Comparison of ENCODE assay signal across 1 cellular context in the genomic region with DNA sequence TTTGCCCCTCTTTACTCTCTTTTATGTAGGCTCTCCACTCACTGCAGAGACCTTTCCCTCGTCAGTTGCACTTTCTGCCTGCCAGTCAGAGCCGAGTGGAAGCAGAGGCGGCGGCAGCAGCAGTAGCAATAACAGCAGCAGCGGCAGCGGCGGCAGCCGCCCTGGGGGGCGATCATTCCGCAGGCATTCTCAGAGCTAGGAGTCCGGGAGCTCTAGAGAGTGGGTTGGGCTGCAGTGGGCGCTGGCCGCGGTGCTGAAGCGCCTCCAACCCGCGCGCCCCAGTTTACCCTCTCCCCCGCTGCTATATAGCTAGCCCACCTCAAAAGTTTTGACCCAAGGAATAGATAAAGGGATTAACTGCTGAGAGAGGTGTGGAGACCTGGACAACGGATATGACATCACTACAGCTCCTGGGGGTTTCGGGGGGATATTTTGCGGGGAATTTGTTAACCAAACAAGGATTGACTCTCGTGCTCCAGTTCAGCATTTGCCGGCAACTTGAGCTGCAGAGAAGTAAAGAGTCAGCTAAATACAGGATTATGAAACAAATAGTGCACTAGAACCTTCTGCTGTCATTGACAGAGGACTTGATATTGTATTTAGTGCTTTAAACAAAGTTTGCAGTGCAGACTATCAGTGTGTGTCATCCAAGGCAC.
TF ChIP-seq lines count a peak whose summit lies in the region.

A gene (minus strand): TSS at position 97 of the 656 bp plus-strand sequence.

TF ChIP-seq in HepG2, 621 proteins besides CTCF, POLR2A, EP300 and RAD21 (continued from another document):
- TF ChIP-seq ZNF232 (CRISPR knock-in tag; IDR thresholded peaks at IDR 0.05; ENCODE audit: borderline replicate concordance) (no peak; the same call in 1 of the 2 replicates), ZNF773 (CRISPR knock-in tag; IDR thresholded peaks at IDR 0.05; ENCODE audit: borderline replicate concordance) (no peak), RORA (CRISPR knock-in tag; IDR thresholded peaks at IDR 0.05) (no peak), HMG20B (CRISPR knock-in tag; conservative IDR thresholded peaks at IDR 0.05) (no peak), GFI1 (CRISPR knock-in tag; IDR thresholded peaks at IDR 0.05; ENCODE audit: borderline replicate concordance) (no peak), MIER2 (CRISPR knock-in tag; IDR thresholded peaks at IDR 0.05) (peak; percentile 93), WIZ (CRISPR knock-in tag; IDR thresholded peaks at IDR 0.05) (peak; percentile 61; the same call in 1 of the 2 replicates), SOX13 (IDR thresholded peaks at IDR 0.05) (no peak), SOX13 (CRISPR knock-in tag; conservative IDR thresholded peaks at IDR 0.05 in 1 of 2, IDR thresholded peaks at IDR 0.05 in 1 of 2) (no peak), NKX3-1 (CRISPR knock-in tag; IDR thresholded peaks at IDR 0.05) (0 out of 2 replicates have a peak, but pooled peaks have one; percentile 37), ZSCAN29 (CRISPR knock-in tag; conservative IDR thresholded peaks at IDR 0.05) (no peak), HDAC1 (CRISPR knock-in tag; IDR thresholded peaks at IDR 0.05) (no peak), MEF2D (CRISPR knock-in tag; IDR thresholded peaks at IDR 0.05) (no peak), FOXA1 (IDR thresholded peaks at IDR 0.05) (no peak), FOXA1 (CRISPR knock-in tag; IDR thresholded peaks at IDR 0.05) (no peak), SMAD9 (CRISPR knock-in tag; IDR thresholded peaks at IDR 0.05) (no peak), IRF2 (CRISPR knock-in tag; IDR thresholded peaks at IDR 0.05) (no peak), NFKB2 (CRISPR knock-in tag; IDR thresholded peaks at IDR 0.05; ENCODE audit: borderline replicate concordance) (peak; percentile 34; the same call in 1 of the 2 replicates), EHMT2 (IDR thresholded peaks at IDR 0.05; ENCODE audit: borderline replicate concordance, low read depth, low read length) (peak; percentile 82)
- TF ChIP-seq, protein P1, sequence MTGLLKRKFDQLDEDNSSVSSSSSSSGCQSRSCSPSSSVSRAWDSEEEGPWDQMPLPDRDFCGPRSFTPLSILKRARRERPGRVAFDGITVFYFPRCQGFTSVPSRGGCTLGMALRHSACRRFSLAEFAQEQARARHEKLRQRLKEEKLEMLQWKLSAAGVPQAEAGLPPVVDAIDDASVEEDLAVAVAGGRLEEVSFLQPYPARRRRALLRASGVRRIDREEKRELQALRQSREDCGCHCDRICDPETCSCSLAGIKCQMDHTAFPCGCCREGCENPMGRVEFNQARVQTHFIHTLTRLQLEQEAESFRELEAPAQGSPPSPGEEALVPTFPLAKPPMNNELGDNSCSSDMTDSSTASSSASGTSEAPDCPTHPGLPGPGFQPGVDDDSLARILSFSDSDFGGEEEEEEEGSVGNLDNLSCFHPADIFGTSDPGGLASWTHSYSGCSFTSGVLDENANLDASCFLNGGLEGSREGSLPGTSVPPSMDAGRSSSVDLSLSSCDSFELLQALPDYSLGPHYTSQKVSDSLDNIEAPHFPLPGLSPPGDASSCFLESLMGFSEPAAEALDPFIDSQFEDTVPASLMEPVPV (CRISPR knock-in tag; IDR thresholded peaks at IDR 0.05): no peak
- TF ChIP-seq, protein P2, sequence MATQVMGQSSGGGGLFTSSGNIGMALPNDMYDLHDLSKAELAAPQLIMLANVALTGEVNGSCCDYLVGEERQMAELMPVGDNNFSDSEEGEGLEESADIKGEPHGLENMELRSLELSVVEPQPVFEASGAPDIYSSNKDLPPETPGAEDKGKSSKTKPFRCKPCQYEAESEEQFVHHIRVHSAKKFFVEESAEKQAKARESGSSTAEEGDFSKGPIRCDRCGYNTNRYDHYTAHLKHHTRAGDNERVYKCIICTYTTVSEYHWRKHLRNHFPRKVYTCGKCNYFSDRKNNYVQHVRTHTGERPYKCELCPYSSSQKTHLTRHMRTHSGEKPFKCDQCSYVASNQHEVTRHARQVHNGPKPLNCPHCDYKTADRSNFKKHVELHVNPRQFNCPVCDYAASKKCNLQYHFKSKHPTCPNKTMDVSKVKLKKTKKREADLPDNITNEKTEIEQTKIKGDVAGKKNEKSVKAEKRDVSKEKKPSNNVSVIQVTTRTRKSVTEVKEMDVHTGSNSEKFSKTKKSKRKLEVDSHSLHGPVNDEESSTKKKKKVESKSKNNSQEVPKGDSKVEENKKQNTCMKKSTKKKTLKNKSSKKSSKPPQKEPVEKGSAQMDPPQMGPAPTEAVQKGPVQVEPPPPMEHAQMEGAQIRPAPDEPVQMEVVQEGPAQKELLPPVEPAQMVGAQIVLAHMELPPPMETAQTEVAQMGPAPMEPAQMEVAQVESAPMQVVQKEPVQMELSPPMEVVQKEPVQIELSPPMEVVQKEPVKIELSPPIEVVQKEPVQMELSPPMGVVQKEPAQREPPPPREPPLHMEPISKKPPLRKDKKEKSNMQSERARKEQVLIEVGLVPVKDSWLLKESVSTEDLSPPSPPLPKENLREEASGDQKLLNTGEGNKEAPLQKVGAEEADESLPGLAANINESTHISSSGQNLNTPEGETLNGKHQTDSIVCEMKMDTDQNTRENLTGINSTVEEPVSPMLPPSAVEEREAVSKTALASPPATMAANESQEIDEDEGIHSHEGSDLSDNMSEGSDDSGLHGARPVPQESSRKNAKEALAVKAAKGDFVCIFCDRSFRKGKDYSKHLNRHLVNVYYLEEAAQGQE (IDR thresholded peaks at IDR 0.05; ENCODE audit: borderline replicate concordance in 1 of 2, low read depth in 1 of 2, low read length in 2 of 2): peak; percentile 71 to 94
- TF ChIP-seq, protein P3, sequence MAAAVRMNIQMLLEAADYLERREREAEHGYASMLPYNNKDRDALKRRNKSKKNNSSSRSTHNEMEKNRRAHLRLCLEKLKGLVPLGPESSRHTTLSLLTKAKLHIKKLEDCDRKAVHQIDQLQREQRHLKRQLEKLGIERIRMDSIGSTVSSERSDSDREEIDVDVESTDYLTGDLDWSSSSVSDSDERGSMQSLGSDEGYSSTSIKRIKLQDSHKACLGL (CRISPR knock-in tag; IDR thresholded peaks at IDR 0.05): no peak
- TF ChIP-seq, protein P4, sequence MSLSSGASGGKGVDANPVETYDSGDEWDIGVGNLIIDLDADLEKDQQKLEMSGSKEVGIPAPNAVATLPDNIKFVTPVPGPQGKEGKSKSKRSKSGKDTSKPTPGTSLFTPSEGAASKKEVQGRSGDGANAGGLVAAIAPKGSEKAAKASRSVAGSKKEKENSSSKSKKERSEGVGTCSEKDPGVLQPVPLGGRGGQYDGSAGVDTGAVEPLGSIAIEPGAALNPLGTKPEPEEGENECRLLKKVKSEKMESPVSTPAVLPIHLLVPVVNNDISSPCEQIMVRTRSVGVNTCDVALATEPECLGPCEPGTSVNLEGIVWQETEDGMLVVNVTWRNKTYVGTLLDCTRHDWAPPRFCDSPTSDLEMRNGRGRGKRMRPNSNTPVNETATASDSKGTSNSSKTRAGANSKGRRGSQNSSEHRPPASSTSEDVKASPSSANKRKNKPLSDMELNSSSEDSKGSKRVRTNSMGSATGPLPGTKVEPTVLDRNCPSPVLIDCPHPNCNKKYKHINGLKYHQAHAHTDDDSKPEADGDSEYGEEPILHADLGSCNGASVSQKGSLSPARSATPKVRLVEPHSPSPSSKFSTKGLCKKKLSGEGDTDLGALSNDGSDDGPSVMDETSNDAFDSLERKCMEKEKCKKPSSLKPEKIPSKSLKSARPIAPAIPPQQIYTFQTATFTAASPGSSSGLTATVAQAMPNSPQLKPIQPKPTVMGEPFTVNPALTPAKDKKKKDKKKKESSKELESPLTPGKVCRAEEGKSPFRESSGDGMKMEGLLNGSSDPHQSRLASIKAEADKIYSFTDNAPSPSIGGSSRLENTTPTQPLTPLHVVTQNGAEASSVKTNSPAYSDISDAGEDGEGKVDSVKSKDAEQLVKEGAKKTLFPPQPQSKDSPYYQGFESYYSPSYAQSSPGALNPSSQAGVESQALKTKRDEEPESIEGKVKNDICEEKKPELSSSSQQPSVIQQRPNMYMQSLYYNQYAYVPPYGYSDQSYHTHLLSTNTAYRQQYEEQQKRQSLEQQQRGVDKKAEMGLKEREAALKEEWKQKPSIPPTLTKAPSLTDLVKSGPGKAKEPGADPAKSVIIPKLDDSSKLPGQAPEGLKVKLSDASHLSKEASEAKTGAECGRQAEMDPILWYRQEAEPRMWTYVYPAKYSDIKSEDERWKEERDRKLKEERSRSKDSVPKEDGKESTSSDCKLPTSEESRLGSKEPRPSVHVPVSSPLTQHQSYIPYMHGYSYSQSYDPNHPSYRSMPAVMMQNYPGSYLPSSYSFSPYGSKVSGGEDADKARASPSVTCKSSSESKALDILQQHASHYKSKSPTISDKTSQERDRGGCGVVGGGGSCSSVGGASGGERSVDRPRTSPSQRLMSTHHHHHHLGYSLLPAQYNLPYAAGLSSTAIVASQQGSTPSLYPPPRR (CRISPR knock-in tag; IDR thresholded peaks at IDR 0.05; ENCODE audit: borderline replicate concordance): no peak
- TF ChIP-seq, protein P5, sequence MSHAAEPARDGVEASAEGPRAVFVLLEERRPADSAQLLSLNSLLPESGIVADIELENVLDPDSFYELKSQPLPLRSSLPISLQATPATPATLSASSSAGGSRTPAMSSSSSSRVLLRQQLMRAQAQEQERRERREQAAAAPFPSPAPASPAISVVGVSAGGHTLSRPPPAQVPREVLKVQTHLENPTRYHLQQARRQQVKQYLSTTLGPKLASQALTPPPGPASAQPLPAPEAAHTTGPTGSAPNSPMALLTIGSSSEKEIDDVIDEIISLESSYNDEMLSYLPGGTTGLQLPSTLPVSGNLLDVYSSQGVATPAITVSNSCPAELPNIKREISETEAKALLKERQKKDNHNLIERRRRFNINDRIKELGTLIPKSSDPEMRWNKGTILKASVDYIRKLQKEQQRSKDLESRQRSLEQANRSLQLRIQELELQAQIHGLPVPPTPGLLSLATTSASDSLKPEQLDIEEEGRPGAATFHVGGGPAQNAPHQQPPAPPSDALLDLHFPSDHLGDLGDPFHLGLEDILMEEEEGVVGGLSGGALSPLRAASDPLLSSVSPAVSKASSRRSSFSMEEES (CRISPR knock-in tag; IDR thresholded peaks at IDR 0.05): no peak
- TF ChIP-seq, protein P6, sequence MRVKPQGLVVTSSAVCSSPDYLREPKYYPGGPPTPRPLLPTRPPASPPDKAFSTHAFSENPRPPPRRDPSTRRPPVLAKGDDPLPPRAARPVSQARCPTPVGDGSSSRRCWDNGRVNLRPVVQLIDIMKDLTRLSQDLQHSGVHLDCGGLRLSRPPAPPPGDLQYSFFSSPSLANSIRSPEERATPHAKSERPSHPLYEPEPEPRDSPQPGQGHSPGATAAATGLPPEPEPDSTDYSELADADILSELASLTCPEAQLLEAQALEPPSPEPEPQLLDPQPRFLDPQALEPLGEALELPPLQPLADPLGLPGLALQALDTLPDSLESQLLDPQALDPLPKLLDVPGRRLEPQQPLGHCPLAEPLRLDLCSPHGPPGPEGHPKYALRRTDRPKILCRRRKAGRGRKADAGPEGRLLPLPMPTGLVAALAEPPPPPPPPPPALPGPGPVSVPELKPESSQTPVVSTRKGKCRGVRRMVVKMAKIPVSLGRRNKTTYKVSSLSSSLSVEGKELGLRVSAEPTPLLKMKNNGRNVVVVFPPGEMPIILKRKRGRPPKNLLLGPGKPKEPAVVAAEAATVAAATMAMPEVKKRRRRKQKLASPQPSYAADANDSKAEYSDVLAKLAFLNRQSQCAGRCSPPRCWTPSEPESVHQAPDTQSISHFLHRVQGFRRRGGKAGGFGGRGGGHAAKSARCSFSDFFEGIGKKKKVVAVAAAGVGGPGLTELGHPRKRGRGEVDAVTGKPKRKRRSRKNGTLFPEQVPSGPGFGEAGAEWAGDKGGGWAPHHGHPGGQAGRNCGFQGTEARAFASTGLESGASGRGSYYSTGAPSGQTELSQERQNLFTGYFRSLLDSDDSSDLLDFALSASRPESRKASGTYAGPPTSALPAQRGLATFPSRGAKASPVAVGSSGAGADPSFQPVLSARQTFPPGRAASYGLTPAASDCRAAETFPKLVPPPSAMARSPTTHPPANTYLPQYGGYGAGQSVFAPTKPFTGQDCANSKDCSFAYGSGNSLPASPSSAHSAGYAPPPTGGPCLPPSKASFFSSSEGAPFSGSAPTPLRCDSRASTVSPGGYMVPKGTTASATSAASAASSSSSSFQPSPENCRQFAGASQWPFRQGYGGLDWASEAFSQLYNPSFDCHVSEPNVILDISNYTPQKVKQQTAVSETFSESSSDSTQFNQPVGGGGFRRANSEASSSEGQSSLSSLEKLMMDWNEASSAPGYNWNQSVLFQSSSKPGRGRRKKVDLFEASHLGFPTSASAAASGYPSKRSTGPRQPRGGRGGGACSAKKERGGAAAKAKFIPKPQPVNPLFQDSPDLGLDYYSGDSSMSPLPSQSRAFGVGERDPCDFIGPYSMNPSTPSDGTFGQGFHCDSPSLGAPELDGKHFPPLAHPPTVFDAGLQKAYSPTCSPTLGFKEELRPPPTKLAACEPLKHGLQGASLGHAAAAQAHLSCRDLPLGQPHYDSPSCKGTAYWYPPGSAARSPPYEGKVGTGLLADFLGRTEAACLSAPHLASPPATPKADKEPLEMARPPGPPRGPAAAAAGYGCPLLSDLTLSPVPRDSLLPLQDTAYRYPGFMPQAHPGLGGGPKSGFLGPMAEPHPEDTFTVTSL (CRISPR knock-in tag; IDR thresholded peaks at IDR 0.05; ENCODE audit: borderline replicate concordance): no peak
- TF ChIP-seq, protein P7, sequence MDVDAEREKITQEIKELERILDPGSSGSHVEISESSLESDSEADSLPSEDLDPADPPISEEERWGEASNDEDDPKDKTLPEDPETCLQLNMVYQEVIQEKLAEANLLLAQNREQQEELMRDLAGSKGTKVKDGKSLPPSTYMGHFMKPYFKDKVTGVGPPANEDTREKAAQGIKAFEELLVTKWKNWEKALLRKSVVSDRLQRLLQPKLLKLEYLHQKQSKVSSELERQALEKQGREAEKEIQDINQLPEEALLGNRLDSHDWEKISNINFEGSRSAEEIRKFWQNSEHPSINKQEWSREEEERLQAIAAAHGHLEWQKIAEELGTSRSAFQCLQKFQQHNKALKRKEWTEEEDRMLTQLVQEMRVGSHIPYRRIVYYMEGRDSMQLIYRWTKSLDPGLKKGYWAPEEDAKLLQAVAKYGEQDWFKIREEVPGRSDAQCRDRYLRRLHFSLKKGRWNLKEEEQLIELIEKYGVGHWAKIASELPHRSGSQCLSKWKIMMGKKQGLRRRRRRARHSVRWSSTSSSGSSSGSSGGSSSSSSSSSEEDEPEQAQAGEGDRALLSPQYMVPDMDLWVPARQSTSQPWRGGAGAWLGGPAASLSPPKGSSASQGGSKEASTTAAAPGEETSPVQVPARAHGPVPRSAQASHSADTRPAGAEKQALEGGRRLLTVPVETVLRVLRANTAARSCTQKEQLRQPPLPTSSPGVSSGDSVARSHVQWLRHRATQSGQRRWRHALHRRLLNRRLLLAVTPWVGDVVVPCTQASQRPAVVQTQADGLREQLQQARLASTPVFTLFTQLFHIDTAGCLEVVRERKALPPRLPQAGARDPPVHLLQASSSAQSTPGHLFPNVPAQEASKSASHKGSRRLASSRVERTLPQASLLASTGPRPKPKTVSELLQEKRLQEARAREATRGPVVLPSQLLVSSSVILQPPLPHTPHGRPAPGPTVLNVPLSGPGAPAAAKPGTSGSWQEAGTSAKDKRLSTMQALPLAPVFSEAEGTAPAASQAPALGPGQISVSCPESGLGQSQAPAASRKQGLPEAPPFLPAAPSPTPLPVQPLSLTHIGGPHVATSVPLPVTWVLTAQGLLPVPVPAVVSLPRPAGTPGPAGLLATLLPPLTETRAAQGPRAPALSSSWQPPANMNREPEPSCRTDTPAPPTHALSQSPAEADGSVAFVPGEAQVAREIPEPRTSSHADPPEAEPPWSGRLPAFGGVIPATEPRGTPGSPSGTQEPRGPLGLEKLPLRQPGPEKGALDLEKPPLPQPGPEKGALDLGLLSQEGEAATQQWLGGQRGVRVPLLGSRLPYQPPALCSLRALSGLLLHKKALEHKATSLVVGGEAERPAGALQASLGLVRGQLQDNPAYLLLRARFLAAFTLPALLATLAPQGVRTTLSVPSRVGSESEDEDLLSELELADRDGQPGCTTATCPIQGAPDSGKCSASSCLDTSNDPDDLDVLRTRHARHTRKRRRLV (CRISPR knock-in tag; IDR thresholded peaks at IDR 0.05): no peak
